ENCODE assay signal across 8 cellular contexts in the genomic region with DNA sequence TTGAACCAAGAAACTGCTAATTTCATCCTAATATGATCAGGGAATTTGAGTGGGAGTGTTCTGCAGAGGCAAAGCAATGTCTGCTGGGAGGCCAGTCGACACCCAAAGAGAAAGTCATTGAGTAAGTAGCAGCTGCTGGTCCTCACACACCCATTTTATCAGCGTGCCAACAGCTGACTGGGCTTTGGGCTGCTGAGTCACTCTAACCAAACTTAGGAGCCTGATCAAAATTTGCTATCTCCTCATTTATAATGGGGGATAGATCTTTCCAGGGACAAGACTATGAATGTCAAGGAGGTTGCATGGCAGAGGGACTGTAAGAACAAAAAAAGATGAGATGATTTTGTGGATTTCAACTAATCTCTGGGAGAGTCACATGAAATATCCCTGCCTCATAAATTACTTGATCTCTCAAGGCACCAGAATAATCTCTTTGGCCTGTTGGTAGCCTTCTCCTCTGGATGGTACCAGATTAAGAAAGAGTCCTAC. TPM values are rescaled to one million over a fixed set of nuclear protein-coding genes. Genes with fewer than 3 reads are reported as not detected.
DNase-seq lines count a peak whose midpoint lies in the region; ATAC-seq lines count a peak whose summit lies in the region.

No MANE protein-coding gene starts in this region.

- no peaks in the 10 kb centered on the region for H3K27me3 ChIP-seq in HUES48 (ENCODE audit: control insufficient read depth, insufficient read depth, low read length)

- no peak overlapping the region for H3K4me3 ChIP-seq in HUES48 (ENCODE audit: low read depth, low read length)

- peaks cover 6% of the 10 kb centered on the region; the same call in 1 of the 2 replicates for H3K36me3 ChIP-seq in HUES48 (ENCODE audit: control insufficient read depth, insufficient read depth, low read length)

- ATAC-seq in GM18498 (IDR thresholded peaks at IDR 0.05; ENCODE audit: unreplicated experiment) (peak; percentile 35), HG03520 (IDR thresholded peaks at IDR 0.05; ENCODE audit: unreplicated experiment) (no peak)

- H3K4me1 ChIP-seq in HUES48 (ENCODE audit: control insufficient read depth, insufficient read depth, low read length): peaks cover 40% of the 10 kb centered on the region

- peak overlapping the region; percentile 11; the same call in 1 of the 2 replicates for H3K9ac ChIP-seq in HUES48 (ENCODE audit: low read depth, low read length)

- H3K9me3 ChIP-seq in HUES48 (ENCODE audit: control insufficient read depth, insufficient read depth, low read length): no peaks in the 10 kb centered on the region

- peak; percentile 93 for DNase-seq in AG20443 (ENCODE audit: low spot score)
- DNase-seq in T1000 (lab: John Stamatoyannopoulos, UW): peak; percentile 45
- DNase-seq in epidermal melanocyte (ENCODE audit: insufficient read length, low spot score): peak; percentile 66
- peak; percentile 93 for DNase-seq in myocyte (ENCODE audit: low read depth)
- DNase-seq in GOT3 (lab: John Stamatoyannopoulos, UW): no peak

- H3K27ac ChIP-seq in HUES48 (ENCODE audit: low read depth, low read length): peak overlapping the region; percentile 57

RNA-seq across cellular contexts. Expression of a gene that starts 32.9 kb away (rescaled TPM):
- not detected in 2 replicates for total RNA-seq in myocyte
- not detected for polyA plus RNA-seq in myocyte (2012)

RNA-seq across cellular contexts. Expression of a gene that starts 35.9 kb away (rescaled TPM):
- 38.9 and 43.0 TPM in 2 replicates for total RNA-seq in myocyte
- 50.9 TPM for polyA plus RNA-seq in myocyte (2012)
